In the genomic region with DNA sequence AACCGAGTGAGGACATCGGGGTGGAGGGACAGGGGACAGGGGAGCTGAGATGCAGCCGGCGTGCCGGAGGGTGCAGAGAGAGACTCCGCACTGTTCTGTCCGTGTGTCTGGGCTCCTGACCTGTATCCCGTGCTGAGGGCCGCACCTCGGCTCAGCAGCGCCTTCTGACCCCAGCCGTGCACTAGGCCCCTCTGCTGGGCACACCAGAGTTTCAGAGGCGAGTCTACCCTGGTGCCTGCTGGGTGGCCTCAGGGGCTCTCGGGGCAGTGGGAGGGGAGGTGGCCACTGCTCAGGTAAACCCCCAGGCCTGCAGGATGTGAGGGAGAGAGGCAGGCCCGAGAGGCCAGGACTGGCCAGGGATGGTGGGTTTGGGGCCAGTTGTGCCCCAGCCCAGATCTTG, we compare ENCODE assay signal across 19 cellular contexts.
"Had no signal": no experiment of that assay in that cellular context is flagged by ENCODE, and none has a peak within 500 bp of the region (broad histone marks: within the 10 kb centered on the region; RNA-seq: fewer than 3 reads in every experiment).

No MANE protein-coding gene starts in this region.

- H3K36me3 ChIP-seq: SJCRH30 had no signal

- DNase-seq: Karpas-422, KBM-7, MG63, NCI-H1092, NCI-H1105 treated with DMSO at 0.1 percent for 48 hours, NCI-H1417 treated with DMSO at 0.1 percent for 48 hours, NCI-H146, NCI-H1694 treated with DMSO at 0.1 percent for 48 hours, NCI-H1930, NCI-H2081 treated with DMSO at 0.1 percent for 48 hours, NCI-H226, NCI-H446, NCI-H510A, NCI-H524 treated with DMSO at 0.1 percent for 48 hours, NCI-H69, NCI-H774, SHP77 treated with DMSO at 0.1 percent for 48 hours, SJCRH30 had no signal

- H3K27ac ChIP-seq: HL-60, SJCRH30 had no signal

- H3K27me3 ChIP-seq: MG63, SJCRH30 had no signal

- H3K4me1 ChIP-seq: SJCRH30 had no signal

- H3K4me3 ChIP-seq: MG63, SJCRH30 had no signal

- H3K9me3 ChIP-seq: MG63, SJCRH30 had no signal
